20 cellular contexts compared by ENCODE assay signal in the genomic region with DNA sequence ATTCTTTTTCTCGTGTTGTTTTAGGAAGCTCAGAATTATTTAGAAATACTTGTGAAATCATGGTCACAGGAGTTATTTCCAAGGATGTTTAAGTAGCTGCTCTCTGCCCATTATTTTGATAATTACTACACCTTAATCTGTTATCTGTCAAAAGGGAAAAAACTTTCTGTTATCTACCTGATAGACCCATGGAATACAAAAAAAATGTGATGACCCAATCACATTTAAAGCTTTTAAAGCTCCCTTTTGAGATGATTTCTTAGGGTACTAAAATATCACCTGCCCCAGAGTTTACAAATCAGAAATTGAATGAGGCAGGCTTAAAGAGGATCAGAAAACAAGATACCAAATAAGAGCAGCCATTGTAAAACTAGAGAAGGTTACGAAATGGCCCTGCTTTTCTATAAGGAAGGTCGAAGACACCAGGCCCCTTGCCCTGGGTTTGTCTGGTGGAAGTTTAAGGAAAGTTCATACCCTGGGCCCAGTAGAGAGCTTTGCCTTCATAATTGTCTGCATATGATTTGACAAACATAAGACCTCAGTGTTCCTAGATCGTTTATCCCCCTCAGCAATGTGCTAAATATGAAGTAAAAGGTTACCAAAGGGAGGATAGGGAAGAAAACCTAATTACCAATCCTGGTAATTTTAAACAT.
DNase-seq lines count a peak whose midpoint lies in the region; ATAC-seq, FAIRE-seq and TF ChIP-seq lines count a peak whose summit lies in the region.
"Had no signal": no experiment of that assay in that cellular context is flagged by ENCODE, and none has a peak within 500 bp of the region (broad histone marks: within the 10 kb centered on the region; RNA-seq: fewer than 3 reads in every experiment).

No MANE protein-coding gene starts in this region.

- TF ChIP-seq RAD21 in A549 (conservative IDR thresholded peaks at IDR 0.05 in 1 of 2, IDR thresholded peaks at IDR 0.05 in 1 of 2), result no peak

- H3K4me1 Mint-ChIP-seq in chondrocyte (ENCODE audit: low read depth), result peaks cover 57% of the 10 kb centered on the region

- TF ChIP-seq POLR2A in A549 (IDR thresholded peaks at IDR 0.05; ENCODE audit: low read length) (no peak), esophagus squamous epithelium (IDR thresholded peaks at IDR 0.05) (no peak), gastrocnemius medialis (IDR thresholded peaks at IDR 0.05) (no peak)

- no peak for ATAC-seq in A549
- ATAC-seq in gastrocnemius medialis, result no peak
- no peak for ATAC-seq in GM19351 (IDR thresholded peaks at IDR 0.05; ENCODE audit: unreplicated experiment)
- ATAC-seq: effector memory CD8-positive, alpha-beta T cell; naive thymus-derived CD8-positive, alpha-beta T cell; sciatic nerve had no signal

- no peak overlapping the region for H3K4me3 Mint-ChIP-seq in chondrocyte (ENCODE audit: unreplicated experiment)
- H3K4me3 Mint-ChIP-seq: brain; effector memory CD8-positive, alpha-beta T cell; naive thymus-derived CD8-positive, alpha-beta T cell had no signal

- intact Hi-C loops in esophagus squamous epithelium (cut with DNase I) (no loop called here), gastrocnemius medialis (cut with DNase I; ENCODE audit: low total_unique reads) (no loop called here)

- in situ Hi-C loops in gastrocnemius medialis (cut with MboI; ENCODE audit: low sequenced_read_pairs in 4 of 4), result no loop called here

- no peak for TF ChIP-seq EP300 in A549 (IDR thresholded peaks at IDR 0.05)

- H3K27me3 ChIP-seq in esophagus squamous epithelium (no peaks in the 10 kb centered on the region), gastrocnemius medialis (no peaks in the 10 kb centered on the region)

- H3K27ac Mint-ChIP-seq in chondrocyte (ENCODE audit: unreplicated experiment), result no peak overlapping the region
- H3K27ac Mint-ChIP-seq: effector memory CD8-positive, alpha-beta T cell had no signal

- H3K9me3 ChIP-seq in A549 (no peaks in the 10 kb centered on the region), esophagus squamous epithelium (no peaks in the 10 kb centered on the region), gastrocnemius medialis (no peaks in the 10 kb centered on the region)

- peak overlapping the region; percentile 41 for H3K4me2 ChIP-seq in A549

- TF ChIP-seq CTCF in A549 (IDR thresholded peaks at IDR 0.05), result no peak
- no peak for TF ChIP-seq CTCF in esophagus squamous epithelium (IDR thresholded peaks at IDR 0.05)
- no peak for TF ChIP-seq CTCF in gastrocnemius medialis (IDR thresholded peaks at IDR 0.05 in 4 of 5, conservative IDR thresholded peaks at IDR 0.05 in 1 of 5)
- TF ChIP-seq CTCF in chondrocyte (IDR thresholded peaks at IDR 0.05), result no peak

- H3K27me3 Mint-ChIP-seq in chondrocyte (ENCODE audit: low read depth), result no peaks in the 10 kb centered on the region
- H3K27me3 Mint-ChIP-seq: brain; effector memory CD8-positive, alpha-beta T cell; naive thymus-derived CD8-positive, alpha-beta T cell had no signal

- no peak for FAIRE-seq in A549 (lab: Jason Lieb, UNC)
- FAIRE-seq: D721Med had no signal

- DNase-seq in A549 (ENCODE audit: low read depth in 1 of 2, low spot score in 1 of 2) (no peak), MV-4-11 (lab: John Stamatoyannopoulos, UW) (peak; percentile 22), esophagus squamous epithelium (lab: John Stamatoyannopoulos, UW) (no peak), gastrocnemius medialis (no peak), chondrocyte (ENCODE audit: low spot score) (no peak), activated gamma-delta T cell (lab: John Stamatoyannopoulos, UW) (no peak), COLO668 (lab: John Stamatoyannopoulos, UW; ENCODE audit: unreplicated experiment) (no peak)
- DNase-seq: effector memory CD8-positive, alpha-beta T cell; GOT3; KG1; naive thymus-derived CD8-positive, alpha-beta T cell; NCI-H1694; NCI-H524 treated with DMSO at 0.1 percent for 48 hours; RPMI8226; stimulated activated naive CD4-positive, alpha-beta T cell; T1000 had no signal

- CTCF ChIA-PET in A549 (lab: Yijun Ruan, JAX), result interaction anchor here (0.6 to 2.1 kb wide), 3 partner anchors 9 to 144 kb away, joined by 3 to 7 read pairs (median 4); no protein-coding TSS in a partner anchor

- peaks cover 44% of the 10 kb centered on the region for H3K4me1 ChIP-seq in A549
- H3K4me1 ChIP-seq in esophagus squamous epithelium, result peaks cover 0 to 52% (median 12%) of the 10 kb centered on the region in 3 donors
- H3K4me1 ChIP-seq in gastrocnemius medialis, result peaks cover 28 to 46% of the 10 kb centered on the region in 2 donors

- POLR2A ChIA-PET in A549 (lab: Yijun Ruan, JAX), result no interaction called here

- no peaks in the 10 kb centered on the region for H3K36me3 Mint-ChIP-seq in chondrocyte (ENCODE audit: low read depth)
- H3K36me3 Mint-ChIP-seq: brain; naive thymus-derived CD8-positive, alpha-beta T cell had no signal

- 70% methylated on average over 4 of the region's 4 CpGs for WGBS in A549 (ENCODE audit: missing lambda C conversion rate)
- 72 to 84% methylated on average over 4 of the region's 4 CpGs for WGBS in esophagus squamous epithelium, 2 donors

- H3K27ac ChIP-seq in A549 (peak overlapping the region; percentile 47 to 81; a peak in 5 of 6 replicates), esophagus squamous epithelium (peak overlapping the region in 3 of 4 donors; percentile 75 to 84 (median 83)), gastrocnemius medialis (peak overlapping the region; percentile 47 to 68 (median 53))

- H3K4me3 ChIP-seq in A549 (no peak overlapping the region), esophagus squamous epithelium (no peak overlapping the region), gastrocnemius medialis (no peak overlapping the region)

- no peaks in the 10 kb centered on the region for H3K36me3 ChIP-seq in esophagus squamous epithelium
- no peaks in the 10 kb centered on the region for H3K36me3 ChIP-seq in gastrocnemius medialis

- no peaks in the 10 kb centered on the region for H3K9me3 Mint-ChIP-seq in chondrocyte (ENCODE audit: low read depth)
- H3K9me3 Mint-ChIP-seq: brain; effector memory CD8-positive, alpha-beta T cell; naive thymus-derived CD8-positive, alpha-beta T cell had no signal

TF ChIP-seq in A549, 52 proteins besides CTCF, POLR2A, EP300 and RAD21:
- TF ChIP-seq MAFK (IDR thresholded peaks at IDR 0.05; ENCODE audit: partially characterized antibody), result peak; percentile 64
- TF ChIP-seq USF2 (IDR thresholded peaks at IDR 0.05), result no peak
TF ChIP-seq in A549: peak in this region for 1.
